In genomic region chr19:3366104-3366760, GRCh38 we compare ENCODE assay signal across 8 cellular contexts. TPM values are rescaled to one million over a fixed set of nuclear protein-coding genes. Genes with fewer than 3 reads are reported as not detected.
A peak's percentile ranks its signal among the peaks of the same experiment; 100 is the strongest.
DNase-seq lines count a peak whose midpoint lies in the region; ATAC-seq and TF ChIP-seq lines count a peak whose summit lies in the region.

NFIC (plus strand) TSS chr19:3366583; CDS start chr19:3366637, 54 bp downstream.

- H3K27ac Mint-ChIP-seq in nephron progenitor cell = no peak within 1 kb of the TSS

- H3K9me3 Mint-ChIP-seq in nephron progenitor cell = no peaks in the 10 kb centered on the region

- no peaks in the 10 kb centered on the region for H3K36me3 ChIP-seq in uterus

- no peaks in the 10 kb centered on the region for H3K36me3 Mint-ChIP-seq in nephron progenitor cell (ENCODE audit: low read depth)

- ATAC-seq in foreskin keratinocyte = peak; percentile 48
- ATAC-seq in GM21360 (IDR thresholded peaks at IDR 0.05; ENCODE audit: unreplicated experiment) = no peak

- H3K27me3 Mint-ChIP-seq in nephron progenitor cell (ENCODE audit: low read depth, poor library complexity) = peaks cover 97% of the 10 kb centered on the region

- intact Hi-C loops in uterus (cut with DNase I; ENCODE audit: low total_unique reads) = no loop called here

- H3K4me3 Mint-ChIP-seq in nephron progenitor cell = peak within 1 kb of the TSS; percentile 76

- DNase-seq in NOMO-1 treated with DMSO at 0.1 percent for 48 hours (lab: John Stamatoyannopoulos, UW; ENCODE audit: unreplicated experiment) (peak; percentile 80), foreskin keratinocyte (peak in 1 of 2 donors; percentile 59), nephron progenitor cell (no peak), uterus (peak; percentile 87 to 92)
- DNase-seq in activated T-helper 9 cell treated with anti-CD3 and anti-CD28 coated beads, Interleukin-2, amount 50 U/mL, for 16 hours (ENCODE audit: low read depth) = peak; percentile 29

- TF ChIP-seq CTCF in 22Rv1 (IDR thresholded peaks at IDR 0.05) (no peak), GM12875 (IDR thresholded peaks at IDR 0.05; ENCODE audit: borderline replicate concordance, insufficient read depth, low read depth, low read length) (no peak), foreskin keratinocyte (conservative IDR thresholded peaks at IDR 0.05) (no peak), nephron progenitor cell (IDR thresholded peaks at IDR 0.05) (no peak), uterus (IDR thresholded peaks at IDR 0.05) (peak in 1 of 4 experiments; percentile 14)

- H3K27ac ChIP-seq in 22Rv1 = peak within 1 kb of the TSS; percentile 81
- peak within 1 kb of the TSS; percentile 91 for H3K27ac ChIP-seq in foreskin keratinocyte
- H3K27ac ChIP-seq in uterus = peak within 1 kb of the TSS; percentile 97 to 99

- H3K4me3 ChIP-seq in GM12875 (ENCODE audit: low read depth, low read length) (peak within 1 kb of the TSS; percentile 78), uterus (peak within 1 kb of the TSS; percentile 61 to 96)

- H3K27me3 ChIP-seq in foreskin keratinocyte (no peaks in the 10 kb centered on the region), uterus (no peaks in the 10 kb centered on the region)

- H3K4me1 Mint-ChIP-seq in nephron progenitor cell = peaks cover 51% of the 10 kb centered on the region

- H3K9me3 ChIP-seq in uterus = no peaks in the 10 kb centered on the region

- TF ChIP-seq POLR2A in uterus (IDR thresholded peaks at IDR 0.05) = peak in 1 of 2 donors; percentile 31

- H3K4me1 ChIP-seq in foreskin keratinocyte (no peaks in the 10 kb centered on the region), uterus (peaks cover 0 to 16% of the 10 kb centered on the region in 2 donors)

RNA-seq across cellular contexts. Expression of gene NFIC, which starts in this region (rescaled TPM):
- total RNA-seq in foreskin keratinocyte (43.6 and 45.1 TPM in 2 replicates), uterus (100 to 1,000 TPM in 2 of 4 donors, 10 to 100 TPM in 2; 18.5 to 361 (median 82.9) TPM)
- polyA plus RNA-seq in foreskin keratinocyte = 17.7 and 20.3 TPM in 2 replicates
